32 cellular contexts compared by ENCODE assay signal in genomic region chr6:137909533-137909932, GRCh38. TPM values are rescaled to one million over a fixed set of nuclear protein-coding genes. Genes with fewer than 3 reads are reported as not detected.
DNase-seq lines count a peak whose midpoint lies in the region; ATAC-seq, FAIRE-seq and TF ChIP-seq lines count a peak whose summit lies in the region.
"Had no signal": no experiment of that assay in that cellular context is flagged by ENCODE, and none has a peak within 500 bp of the region (broad histone marks: within the 10 kb centered on the region; RNA-seq: fewer than 3 reads in every experiment).

No MANE protein-coding gene starts in this region.

- POLR2A ChIA-PET in HepG2 (lab: Yijun Ruan, JAX): no interaction called here

- H4K20me1 ChIP-seq in HepG2 (ENCODE audit: insufficient read depth, low read length): no peaks in the 10 kb centered on the region

- H3K9me3 Mint-ChIP-seq in T-helper 1 cell treated with Interleukin-12 subunit alpha and Interleukin-12 subunit beta and Interleukin-4 antibody, amounts not matched to agents 30 μg/mL and 1 μg/mL, for 36 hours: peaks cover 9% of the 10 kb centered on the region
- H3K9me3 Mint-ChIP-seq in activated naive CD8-positive, alpha-beta T cell treated with anti-CD3 and anti-CD28 coated beads, Interleukin-2, amount 50 U/mL, for 24 hours: peaks cover 24% of the 10 kb centered on the region
- H3K9me3 Mint-ChIP-seq in stimulated activated naive B cell treated with anti-CD40 and anti-IgM and Interleukin-4, amounts not matched to agents 10 μg/mL and 1 μg/mL and 100 μg/mL, for 72 hours: peaks cover 9 to 14% of the 10 kb centered on the region in 2 donors

- peak overlapping the region; percentile 37 for H3K27ac Mint-ChIP-seq in T-helper 1 cell treated with Interleukin-12 subunit alpha and Interleukin-12 subunit beta and Interleukin-4 antibody, amounts not matched to agents 30 μg/mL and 1 μg/mL, for 36 hours
- peak overlapping the region; percentile 91 for H3K27ac Mint-ChIP-seq in activated naive CD8-positive, alpha-beta T cell treated with anti-CD3 and anti-CD28 coated beads, Interleukin-2, amount 50 U/mL, for 24 hours
- H3K27ac Mint-ChIP-seq in stimulated activated naive B cell treated with anti-CD40 and anti-IgM and Interleukin-4, amounts not matched to agents 10 μg/mL and 1 μg/mL and 100 μg/mL, for 72 hours: peak overlapping the region; percentile 80
- H3K27ac Mint-ChIP-seq: CD4-positive, CD25-positive, alpha-beta regulatory T cell; H9 had no signal

- H3K4me1 ChIP-seq in HepG2 (ENCODE audit: insufficient read depth, low read length): peaks cover 6% of the 10 kb centered on the region
- H3K4me1 ChIP-seq in right lobe of liver: peaks cover 0 to 3% (median under 1%) of the 10 kb centered on the region in 4 donors
- H3K4me1 ChIP-seq: breast epithelium, gastroesophageal sphincter, testis had no signal

- peaks cover 6% of the 10 kb centered on the region; the same call in 1 of the 2 replicates for H3K9me3 ChIP-seq in HepG2 (ENCODE audit: low read length)
- H3K9me3 ChIP-seq in right lobe of liver: no peaks in the 10 kb centered on the region
- H3K9me3 ChIP-seq: breast epithelium, testis had no signal

- H3K4me3 ChIP-seq in HepG2 (replicated peaks in 1 of 3; ENCODE audit: insufficient read depth in 1 of 3, low read depth in 2 of 3, low read length in 3 of 3): no peak overlapping the region
- no peak overlapping the region for H3K4me3 ChIP-seq in right lobe of liver
- H3K4me3 ChIP-seq: breast epithelium, gastroesophageal sphincter, hepatocyte, lower lobe of right lung, psoas muscle, SJSA1, testis had no signal

- in situ Hi-C loops in HepG2 (cut with HindIII; ENCODE audit: extremely low pct_ligation_motif_present, low pct_unique_long_range_greater_than_20kb): no loop called here

- H3K27ac ChIP-seq in HepG2 (ENCODE audit: extremely low read length, insufficient read depth, low read length) (no peak overlapping the region), right lobe of liver (no peak overlapping the region)
- H3K27ac ChIP-seq: breast epithelium, gastroesophageal sphincter, hepatocyte, lower lobe of right lung, SJSA1, testis had no signal

- H3K36me3 ChIP-seq in HepG2 (replicated peaks in 1 of 2; ENCODE audit: control insufficient read depth in 1 of 2, insufficient read depth in 2 of 2, low read length in 2 of 2): no peaks in the 10 kb centered on the region
- no peaks in the 10 kb centered on the region for H3K36me3 ChIP-seq in right lobe of liver
- H3K36me3 ChIP-seq: breast epithelium, gastroesophageal sphincter, lower lobe of right lung, SJSA1 had no signal

- H3K4me2 ChIP-seq in HepG2 (ENCODE audit: low read depth, low read length): no peak overlapping the region
- H3K4me2 ChIP-seq: hepatocyte had no signal

- no peak overlapping the region for H3K9ac ChIP-seq in HepG2 (ENCODE audit: insufficient read depth, low read depth, low read length)

- TF ChIP-seq EP300 in HepG2 (IDR thresholded peaks at IDR 0.05; ENCODE audit: low read depth in 2 of 2, low read length in 2 of 2): no peak
- no peak for TF ChIP-seq EP300 in HepG2 (CRISPR knock-in tag; IDR thresholded peaks at IDR 0.05; ENCODE audit: borderline replicate concordance)

- DNase-seq in T-helper 1 cell: no peak
- no peak for DNase-seq in HepG2 (ENCODE audit: low spot score)
- DNase-seq in right lobe of liver: no peak
- DNase-seq in activated naive CD8-positive, alpha-beta T cell treated with anti-CD3 and anti-CD28 coated beads, Interleukin-2, amount 50 U/mL, for 24 hours: no peak
- DNase-seq in stimulated activated naive B cell treated with anti-CD40 and anti-IgM and Interleukin-4, amounts not matched to agents 10 μg/mL and 1 μg/mL and 100 μg/mL, for 72 hours: no peak
- DNase-seq in HUDEP-2 (lab: John Stamatoyannopoulos, UW; ENCODE audit: unreplicated experiment in 76 of 76): no peak
- no peak for DNase-seq in islet precursor cell
- DNase-seq: 8988T; activated naive CD4-positive, alpha-beta T cell treated with anti-CD3 and anti-CD28 coated beads, Interleukin-2, amount 50 U/mL, for 16 hours; activated T-cell treated with anti-CD3 and anti-CD28 coated beads, Interleukin-2, amount 50 U/mL, for 48 hours; anterior cingulate cortex; CD4-positive, CD25-positive, alpha-beta regulatory T cell; H9; KG1; lower lobe of right lung; naive thymus-derived CD8-positive, alpha-beta T cell; NCI-H1092 treated with DMSO at 0.1 percent for 48 hours; NCI-H187; NCI-H2171 treated with DMSO at 0.1 percent for 48 hours; NCI-H510A; psoas muscle; RPMI8226; stimulated activated naive CD4-positive, alpha-beta T cell; testis had no signal

- FAIRE-seq in HepG2 (lab: Jason Lieb, UNC): no peak
- FAIRE-seq: HTR-8/SVneo, TTC549 had no signal

- H3K27me3 ChIP-seq in HepG2 (ENCODE audit: control insufficient read depth in 1 of 2, insufficient read depth in 2 of 2, low read length in 2 of 2) (peaks cover 3 to 18% of the 10 kb centered on the region in 2 experiments; a peak in 3 of 5 replicates), right lobe of liver (no peaks in the 10 kb centered on the region)
- H3K27me3 ChIP-seq: breast epithelium, hepatocyte, SJSA1, testis had no signal

- CTCF ChIA-PET in HepG2 (lab: Yijun Ruan, JAX; ENCODE audit: low intra/inter-chr PET ratio, low total read pairs): no interaction called here

- no peaks in the 10 kb centered on the region for H3K27me3 Mint-ChIP-seq in T-helper 1 cell treated with Interleukin-12 subunit alpha and Interleukin-12 subunit beta and Interleukin-4 antibody, amounts not matched to agents 30 μg/mL and 1 μg/mL, for 36 hours (ENCODE audit: low read depth)
- no peaks in the 10 kb centered on the region for H3K27me3 Mint-ChIP-seq in activated naive CD8-positive, alpha-beta T cell treated with anti-CD3 and anti-CD28 coated beads, Interleukin-2, amount 50 U/mL, for 24 hours
- H3K27me3 Mint-ChIP-seq in stimulated activated naive B cell treated with anti-CD40 and anti-IgM and Interleukin-4, amounts not matched to agents 10 μg/mL and 1 μg/mL and 100 μg/mL, for 72 hours: no peaks in the 10 kb centered on the region
- H3K27me3 Mint-ChIP-seq: CD4-positive, CD25-positive, alpha-beta regulatory T cell had no signal

- 29% methylated on average over 3 of the region's 3 CpGs for WGBS in HepG2 (ENCODE audit: low lambda C conversion rate)
- WGBS in right lobe of liver (ENCODE audit: insufficient coverage, low coverage, low lambda C conversion rate, missing lambda C conversion rate): 38% methylated on average over 1 of the region's 3 CpGs

- no peak for ATAC-seq in HepG2
- ATAC-seq in right lobe of liver: no peak
- no peak for ATAC-seq in activated naive CD8-positive, alpha-beta T cell treated with anti-CD3 and anti-CD28 coated beads, Interleukin-2, amount 50 U/mL, for 24 hours
- ATAC-seq in stimulated activated naive B cell treated with anti-CD40 and anti-IgM and Interleukin-4, amounts not matched to agents 10 μg/mL and 1 μg/mL and 100 μg/mL, for 72 hours (replicated peaks): no peak
- ATAC-seq: activated CD4-positive, CD25-positive, alpha-beta regulatory T cell treated with anti-CD3 and anti-CD28 coated beads, Interleukin-2, amount 50 U/mL, for 24 hours; gastroesophageal sphincter; lower lobe of right lung; naive thymus-derived CD8-positive, alpha-beta T cell; psoas muscle had no signal

- peaks cover 56% of the 10 kb centered on the region for H3K4me1 Mint-ChIP-seq in T-helper 1 cell treated with Interleukin-12 subunit alpha and Interleukin-12 subunit beta and Interleukin-4 antibody, amounts not matched to agents 30 μg/mL and 1 μg/mL, for 36 hours (ENCODE audit: low read depth)
- H3K4me1 Mint-ChIP-seq in activated naive CD8-positive, alpha-beta T cell treated with anti-CD3 and anti-CD28 coated beads, Interleukin-2, amount 50 U/mL, for 24 hours: peaks cover 75% of the 10 kb centered on the region
- peaks cover 49 to 75% of the 10 kb centered on the region in 2 donors for H3K4me1 Mint-ChIP-seq in stimulated activated naive B cell treated with anti-CD40 and anti-IgM and Interleukin-4, amounts not matched to agents 10 μg/mL and 1 μg/mL and 100 μg/mL, for 72 hours

- TF ChIP-seq CTCF in HepG2 (CRISPR knock-in tag; IDR thresholded peaks at IDR 0.05) (no peak), right lobe of liver (IDR thresholded peaks at IDR 0.05) (no peak)

- H2AFZ ChIP-seq in HepG2 (ENCODE audit: low read length): no peak overlapping the region
- H2AFZ ChIP-seq: hepatocyte had no signal

- intact Hi-C loops in HepG2 (cut with micrococcal nuclease; ENCODE audit: unreplicated experiment): no loop called here
- intact Hi-C loops in right lobe of liver (cut with DNase I): no loop called here

- no peak overlapping the region for H3K4me3 Mint-ChIP-seq in T-helper 1 cell treated with Interleukin-12 subunit alpha and Interleukin-12 subunit beta and Interleukin-4 antibody, amounts not matched to agents 30 μg/mL and 1 μg/mL, for 36 hours
- peak overlapping the region; percentile 55 for H3K4me3 Mint-ChIP-seq in activated naive CD8-positive, alpha-beta T cell treated with anti-CD3 and anti-CD28 coated beads, Interleukin-2, amount 50 U/mL, for 24 hours
- peak overlapping the region; percentile 11 to 56 for H3K4me3 Mint-ChIP-seq in stimulated activated naive B cell treated with anti-CD40 and anti-IgM and Interleukin-4, amounts not matched to agents 10 μg/mL and 1 μg/mL and 100 μg/mL, for 72 hours
- H3K4me3 Mint-ChIP-seq: H9; naive thymus-derived CD8-positive, alpha-beta T cell had no signal

- TF ChIP-seq POLR2A in HepG2 (IDR thresholded peaks at IDR 0.05; ENCODE audit: insufficient read depth in 1 of 2, low read depth in 2 of 2, low read length in 2 of 2) (no peak), right lobe of liver (IDR thresholded peaks at IDR 0.05) (no peak)

- H3K36me3 Mint-ChIP-seq in T-helper 1 cell treated with Interleukin-12 subunit alpha and Interleukin-12 subunit beta and Interleukin-4 antibody, amounts not matched to agents 30 μg/mL and 1 μg/mL, for 36 hours (ENCODE audit: low read depth): peaks cover 5% of the 10 kb centered on the region
- H3K36me3 Mint-ChIP-seq in activated naive CD8-positive, alpha-beta T cell treated with anti-CD3 and anti-CD28 coated beads, Interleukin-2, amount 50 U/mL, for 24 hours (ENCODE audit: low read depth): peaks cover 8% of the 10 kb centered on the region
- peaks cover 6 to 13% of the 10 kb centered on the region in 2 donors for H3K36me3 Mint-ChIP-seq in stimulated activated naive B cell treated with anti-CD40 and anti-IgM and Interleukin-4, amounts not matched to agents 10 μg/mL and 1 μg/mL and 100 μg/mL, for 72 hours

- BruUV-seq in HepG2 (replicated peaks; lab: Mats Ljungman, UMichigan): no TSS peak

- no peaks in the 10 kb centered on the region for H3K79me2 ChIP-seq in HepG2 (ENCODE audit: insufficient read depth, low read length)
- H3K79me2 ChIP-seq: hepatocyte had no signal

- TF ChIP-seq RAD21 in HepG2 (CRISPR knock-in tag; IDR thresholded peaks at IDR 0.05): no peak

RNA-seq across cellular contexts. Expression of gene TNFAIP3, which starts 42.5 kb away (rescaled TPM):
- 24.7 and 28.2 TPM in 2 replicates for total RNA-seq in HepG2 (2016; rRNA removed; fragmentation: Illumina TruSeq; extraction: Trizol)
- 2.2 and 2.6 TPM in 2 replicates for total RNA-seq in HepG2 (2016; cell fraction: cytosol; rRNA removed; fragmentation: Illumina TruSeq; extraction: Trizol; ENCODE audit: low read depth)
- total RNA-seq in HepG2 (2016; cell fraction: insoluble cytoplasmic fraction; rRNA removed; fragmentation: Illumina TruSeq; extraction: Trizol): 18.9 and 27.7 TPM in 2 replicates
- 8.2 and 8.6 TPM in 2 replicates for total RNA-seq in HepG2 (2016; cell fraction: membrane; rRNA removed; fragmentation: Illumina TruSeq; extraction: Trizol)
- total RNA-seq in HepG2 (2016; cell fraction: nucleus; rRNA removed; fragmentation: Illumina TruSeq; extraction: Trizol): 61.9 and 64.1 TPM in 2 replicates
- 47.1 and 49.6 TPM in 2 replicates for polyA plus RNA-seq in HepG2 (2011; rRNA removed)
- 22.2 and 24.7 TPM in 2 replicates for polyA plus RNA-seq in HepG2 (2011; cell fraction: cytosol; rRNA removed)
- polyA plus RNA-seq in HepG2 (2011; cell fraction: nucleus; rRNA removed): 144 and 150 TPM in 2 replicates
- 30.0 and 33.6 TPM in 2 replicates for polyA plus RNA-seq in HepG2 (2012)
- 1.00 and 1.1 TPM in 2 replicates for polyA plus RNA-seq in HepG2 (2016; cell fraction: cytosol; fragmentation: Illumina TruSeq; extraction: Trizol; ENCODE audit: low read depth)
- polyA plus RNA-seq in HepG2 (2016; cell fraction: insoluble cytoplasmic fraction; fragmentation: Illumina TruSeq; extraction: Trizol; ENCODE audit: low read depth): 21.4 and 27.8 TPM in 2 replicates
- 3.4 and 4.2 TPM in 2 replicates for polyA plus RNA-seq in HepG2 (2016; cell fraction: membrane; fragmentation: Illumina TruSeq; extraction: Trizol; ENCODE audit: low read depth)
- polyA plus RNA-seq in HepG2 (2016; cell fraction: nucleus; fragmentation: Illumina TruSeq; extraction: Trizol; ENCODE audit: insufficient read depth, low read depth): 121 and 138 TPM in 2 replicates
- polyA minus RNA-seq in HepG2 (2011; rRNA and poly(A)+ RNA removed; ENCODE audit: low replicate concordance): 2.9 and 35.1 TPM in 2 replicates
- polyA minus RNA-seq in HepG2 (2011; cell fraction: cytosol; rRNA and poly(A)+ RNA removed): 30.0 and 32.5 TPM in 2 replicates
- polyA minus RNA-seq in HepG2 (2011; cell fraction: nucleus; rRNA and poly(A)+ RNA removed): 52.7 and 61.8 TPM in 2 replicates
- total RNA-seq in right lobe of liver: 10 to 100 TPM in 5 of 6 experiments, 1 to 10 TPM in 1; 8.3 to 38.1 (median 13.6) TPM

Comparison
In these comparisons a context has a peak if more than half of its experiments do, and no peak if none do; other contexts are left out.
1. H3K27ac Mint-ChIP-seq: peak in every context shown above with its lines; median percentile 91 in activated naive CD8-positive, alpha-beta T cell treated with anti-CD3 and anti-CD28 coated beads, Interleukin-2, amount 50 U/mL, for 24 hours; 80 in stimulated activated naive B cell treated with anti-CD40 and anti-IgM and Interleukin-4, amounts not matched to agents 10 μg/mL and 1 μg/mL and 100 μg/mL, for 72 hours; 37 in T-helper 1 cell treated with Interleukin-12 subunit alpha and Interleukin-12 subunit beta and Interleukin-4 antibody, amounts not matched to agents 30 μg/mL and 1 μg/mL, for 36 hours.